Comparison of ENCODE assay signal across 8 cellular contexts in the genomic region with DNA sequence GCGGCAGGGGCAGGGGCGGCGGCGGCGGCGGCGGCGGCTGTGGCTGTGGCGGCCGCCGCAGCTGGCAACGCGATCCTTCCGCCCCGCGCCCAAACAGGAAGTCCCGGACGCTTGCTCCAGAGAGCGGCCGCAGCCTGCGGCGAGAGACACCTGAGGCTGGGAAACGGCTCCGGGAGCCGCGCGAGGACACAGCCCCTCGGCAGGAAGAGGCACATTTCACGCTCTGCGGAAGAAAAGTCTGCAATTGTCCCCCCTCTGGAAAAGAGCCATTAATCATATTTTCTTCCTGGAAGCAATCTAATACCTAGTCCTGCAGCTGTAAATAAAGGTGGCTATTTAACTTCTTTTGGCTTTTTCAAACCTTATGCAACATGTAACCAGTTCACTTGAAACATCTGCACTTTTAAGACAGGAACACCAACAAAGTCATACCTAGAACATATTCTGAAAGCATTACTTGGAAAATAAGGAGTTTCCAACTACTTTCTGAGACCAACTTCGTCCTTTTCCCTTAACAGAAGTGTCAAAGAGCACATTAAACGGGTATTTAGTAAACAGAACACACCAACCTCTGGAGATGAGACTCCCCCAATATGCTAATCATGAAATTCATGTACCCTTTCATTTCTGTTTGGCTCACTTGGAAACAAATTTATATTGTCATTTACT.
A peak's percentile ranks its signal among the peaks of the same experiment; 100 is the strongest.
DNase-seq lines count a peak whose midpoint lies in the region; ATAC-seq and TF ChIP-seq lines count a peak whose summit lies in the region.

No MANE protein-coding gene starts in this region.

- no peaks in the 10 kb centered on the region for H3K36me3 ChIP-seq in skeletal muscle satellite cell (ENCODE audit: insufficient read depth, low read length)

- H3K4me2 ChIP-seq in skeletal muscle satellite cell (ENCODE audit: low read length) = peak overlapping the region; percentile 81

- peak overlapping the region; percentile 97 for H3K9ac ChIP-seq in skeletal muscle satellite cell (ENCODE audit: low read depth, low read length)

- H3K27ac ChIP-seq in VCaP (peak overlapping the region; percentile 95), right cardiac atrium (ENCODE audit: low read length) (peak overlapping the region; percentile 85)

- intact Hi-C loops in right cardiac atrium (cut with DNase I) = loop anchor here in 3 of 4 donors (5.0 to 10.0 kb wide), 3 partner anchors 50 to 210 kb away; no protein-coding TSS in a partner anchor

- H3K4me1 ChIP-seq in right cardiac atrium (ENCODE audit: control insufficient read depth, insufficient read depth, low read length) = no peaks in the 10 kb centered on the region
- peaks cover 20% of the 10 kb centered on the region for H3K4me1 ChIP-seq in skeletal muscle satellite cell (ENCODE audit: control insufficient read depth, insufficient read depth, low read length)

- ATAC-seq in right cardiac atrium (no peak), GM21360 (IDR thresholded peaks at IDR 0.05; ENCODE audit: unreplicated experiment) (no peak)

- TF ChIP-seq CTCF in AG09309 (IDR thresholded peaks at IDR 0.05; ENCODE audit: control insufficient read depth, insufficient read depth, low read depth, low read length, missing control alignments) = no peak
- TF ChIP-seq CTCF in VCaP (conservative IDR thresholded peaks at IDR 0.05) = no peak

- under 1% methylated on average over 32 of the region's 32 CpGs for WGBS in right cardiac atrium

- H3K27me3 ChIP-seq in right cardiac atrium (ENCODE audit: control insufficient read depth, insufficient read depth) (no peaks in the 10 kb centered on the region), skeletal muscle satellite cell (ENCODE audit: control insufficient read depth, insufficient read depth, low read length) (no peaks in the 10 kb centered on the region)

- peak overlapping the region; percentile 98 for H3K4me3 ChIP-seq in AG09309 (ENCODE audit: control insufficient read depth, low read depth, low read length)
- H3K4me3 ChIP-seq in right cardiac atrium (ENCODE audit: low read length) = peak overlapping the region; percentile 92
- H3K4me3 ChIP-seq in skeletal muscle satellite cell (ENCODE audit: low read length) = peak overlapping the region; percentile 90

- peak; percentile 57 for TF ChIP-seq POLR2A in GM19193 (IDR thresholded peaks at IDR 0.05; ENCODE audit: extremely low read depth, insufficient read depth, insufficient read length)

- H3K9me3 ChIP-seq in right cardiac atrium (ENCODE audit: control insufficient read depth, low read length) = no peaks in the 10 kb centered on the region
- no peaks in the 10 kb centered on the region for H3K9me3 ChIP-seq in skeletal muscle satellite cell (replicated peaks; ENCODE audit: low read length)

- DNase-seq in AG09309 (ENCODE audit: low read depth) = no peak
- no peak for DNase-seq in right cardiac atrium
- DNase-seq in NCI-H1436 treated with DMSO at 0.1 percent for 48 hours (lab: John Stamatoyannopoulos, UW) = no peak
- DNase-seq in retina = no peak
